27 cellular contexts compared by ENCODE assay signal in the genomic region with DNA sequence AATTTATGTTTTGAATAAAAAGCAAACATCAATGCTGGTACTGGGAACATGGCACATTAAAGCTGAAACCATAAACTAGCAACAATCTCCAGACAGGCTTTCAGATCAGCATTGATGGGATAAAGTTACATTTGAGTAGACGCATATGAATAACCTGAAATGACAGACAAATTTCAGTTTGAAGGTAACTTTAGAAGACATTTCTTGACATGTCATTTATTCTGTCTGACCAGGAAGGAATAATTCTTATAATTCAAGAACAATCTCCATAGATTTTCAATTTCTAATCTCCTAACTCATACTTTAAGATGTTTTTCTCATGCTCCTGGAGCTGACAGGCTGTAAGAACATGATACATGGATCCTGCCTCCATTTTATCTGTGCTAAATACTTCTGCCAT.
"Had no signal": no experiment of that assay in that cellular context is flagged by ENCODE, and none has a peak within 500 bp of the region (broad histone marks: within the 10 kb centered on the region; RNA-seq: fewer than 3 reads in every experiment).

No MANE protein-coding gene starts in this region.

- H3K36me3 ChIP-seq: gastrocnemius medialis, pancreas, right atrium auricular region, vagina had no signal

- H3K27ac ChIP-seq: gastrocnemius medialis, pancreas, vagina had no signal

- H3K9me3 ChIP-seq: gastrocnemius medialis, pancreas, right atrium auricular region, vagina had no signal

- H3K4me1 ChIP-seq: gastrocnemius medialis, right atrium auricular region had no signal

- DNase-seq: activated CD4-positive, alpha-beta memory T cell treated with anti-CD3 and anti-CD28 coated beads for 36 hours; activated CD4-positive, alpha-beta T cell treated with anti-CD3 and anti-CD28 coated beads, Interleukin-2, amount 10 ng/mL, durations not matched to agents 24 days and 14 days; activated CD4-positive, CD25-positive, alpha-beta regulatory T cell treated with anti-CD3 and anti-CD28 coated beads, Interleukin-2, amount 50 U/mL, for 72 hours; activated CD8-positive, alpha-beta memory T cell treated with anti-CD3 and anti-CD28 coated beads, Interleukin-2, amount 50 U/mL, for 4 hours; activated naive CD8-positive, alpha-beta T cell treated with anti-CD3 and anti-CD28 coated beads, Interleukin-2, amount 50 U/mL, for 24 hours; activated T-cell treated with anti-CD3 and anti-CD28 coated beads, Interleukin-2, amount 50 U/mL, for 1 hour; amygdala; dermis blood vessel endothelial cell; effector CD8-positive, alpha-beta T cell; gastrocnemius medialis; glutamatergic neuron; islet precursor cell; left ventricle myocardium superior; mammary epithelial cell; naive B cell; nucleus accumbens; pancreas; stimulated activated CD4-positive, alpha-beta T cell treated with anti-CD3 and anti-CD28 coated beads, Interleukin-1b, Interleukin-23, amount 100 ng/mL, for 48 hours; stimulated activated CD4-positive, alpha-beta T cell treated with anti-CD3 and anti-CD28 coated beads, Interleukin-4, amount 100 ng/mL, for 4 hours; stimulated activated CD8-positive, alpha-beta memory T cell treated with anti-CD3 and anti-CD28 coated beads, Interleukin-4, amount 100 ng/mL, for 48 hours; stimulated activated naive CD8-positive, alpha-beta T cell treated with anti-CD3 and anti-CD28 coated beads, Interleukin-15, amount 100 ng/mL, for 72 hours; substantia nigra; T-helper 2 cell had no signal

- H3K4me3 ChIP-seq: gastrocnemius medialis, pancreas, right atrium auricular region, smooth muscle cell, vagina had no signal

- H3K27me3 ChIP-seq: gastrocnemius medialis, pancreas, right atrium auricular region, vagina had no signal

- ATAC-seq: activated naive CD8-positive, alpha-beta T cell treated with anti-CD3 and anti-CD28 coated beads, Interleukin-2, amount 50 U/mL, for 24 hours; gastrocnemius medialis; pancreas; stimulated activated memory B cell treated with anti-CD40 and anti-IgM and Interleukin-4, amounts not matched to agents 10 μg/mL and 1 μg/mL and 100 μg/mL, for 72 hours; stimulated activated naive CD8-positive, alpha-beta T cell treated with anti-CD3 and anti-CD28 coated beads, Interleukin-15, amount 100 ng/mL, for 72 hours had no signal
